2 cellular contexts compared by ENCODE assay signal in the genomic region with DNA sequence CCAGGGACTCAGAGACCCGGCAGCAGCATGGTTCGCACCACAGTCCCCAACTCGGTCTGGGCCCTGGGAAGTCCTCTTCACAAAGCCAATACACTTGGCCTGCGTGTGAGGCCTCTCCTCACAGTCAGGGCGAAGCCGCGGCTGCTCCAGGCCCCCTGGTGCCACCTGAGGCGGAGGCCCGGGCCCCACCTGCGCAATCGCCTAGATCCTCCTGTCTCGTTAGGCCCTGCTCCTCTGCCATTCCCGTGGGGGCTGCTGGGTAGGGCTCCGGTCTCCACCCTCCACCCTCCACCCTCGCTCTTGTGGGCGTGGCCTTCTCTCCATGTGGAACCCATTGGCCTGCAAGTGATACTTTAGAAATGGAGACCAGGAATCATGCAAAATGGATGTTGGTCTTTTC.
TF ChIP-seq lines count a peak whose summit lies in the region.

No MANE protein-coding gene starts in this region.

TF ChIP-seq in IMR-90, 13 proteins besides CTCF, POLR2A, EP300 and RAD21:
- TF ChIP-seq FOS (IDR thresholded peaks at IDR 0.05; ENCODE audit: low read depth, low read length) (no peak), MXI1 (IDR thresholded peaks at IDR 0.05; ENCODE audit: borderline replicate concordance, low read depth, low read length) (no peak), CHD1 (IDR thresholded peaks at IDR 0.05; ENCODE audit: low read depth, low read length) (no peak), MAFK (IDR thresholded peaks at IDR 0.05; ENCODE audit: low read depth, low read length) (no peak), SMC3 (IDR thresholded peaks at IDR 0.05; ENCODE audit: low read depth, low read length) (no peak), CEBPB (IDR thresholded peaks at IDR 0.05; ENCODE audit: low read depth, low read length) (no peak), RFX5 (IDR thresholded peaks at IDR 0.05; ENCODE audit: low read depth, low read length) (no peak), RCOR1 (IDR thresholded peaks at IDR 0.05; ENCODE audit: insufficient replicate concordance, low read length) (no peak), NFE2L2 (IDR thresholded peaks at IDR 0.05; ENCODE audit: low read depth, low read length) (no peak), BHLHE40 (IDR thresholded peaks at IDR 0.05; ENCODE audit: low read depth, low read length) (no peak), MAZ (IDR thresholded peaks at IDR 0.05; ENCODE audit: borderline replicate concordance, low read depth, low read length) (no peak)
- TF ChIP-seq, protein P1, sequence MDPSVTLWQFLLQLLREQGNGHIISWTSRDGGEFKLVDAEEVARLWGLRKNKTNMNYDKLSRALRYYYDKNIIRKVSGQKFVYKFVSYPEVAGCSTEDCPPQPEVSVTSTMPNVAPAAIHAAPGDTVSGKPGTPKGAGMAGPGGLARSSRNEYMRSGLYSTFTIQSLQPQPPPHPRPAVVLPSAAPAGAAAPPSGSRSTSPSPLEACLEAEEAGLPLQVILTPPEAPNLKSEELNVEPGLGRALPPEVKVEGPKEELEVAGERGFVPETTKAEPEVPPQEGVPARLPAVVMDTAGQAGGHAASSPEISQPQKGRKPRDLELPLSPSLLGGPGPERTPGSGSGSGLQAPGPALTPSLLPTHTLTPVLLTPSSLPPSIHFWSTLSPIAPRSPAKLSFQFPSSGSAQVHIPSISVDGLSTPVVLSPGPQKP (IDR thresholded peaks at IDR 0.05; ENCODE audit: borderline replicate concordance, low read depth, low read length) = no peak
- TF ChIP-seq, protein P2, sequence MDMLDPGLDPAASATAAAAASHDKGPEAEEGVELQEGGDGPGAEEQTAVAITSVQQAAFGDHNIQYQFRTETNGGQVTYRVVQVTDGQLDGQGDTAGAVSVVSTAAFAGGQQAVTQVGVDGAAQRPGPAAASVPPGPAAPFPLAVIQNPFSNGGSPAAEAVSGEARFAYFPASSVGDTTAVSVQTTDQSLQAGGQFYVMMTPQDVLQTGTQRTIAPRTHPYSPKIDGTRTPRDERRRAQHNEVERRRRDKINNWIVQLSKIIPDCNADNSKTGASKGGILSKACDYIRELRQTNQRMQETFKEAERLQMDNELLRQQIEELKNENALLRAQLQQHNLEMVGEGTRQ (IDR thresholded peaks at IDR 0.05; ENCODE audit: low read depth, low read length) = no peak

TF ChIP-seq in SK-N-SH treated with all-trans-retinoic acid at 6 μM for 48 hours, 23 proteins besides CTCF, POLR2A, EP300 and RAD21:
- TF ChIP-seq TOX (CRISPR knock-in tag; IDR thresholded peaks at IDR 0.05; ENCODE audit: borderline replicate concordance) = no peak
- TF ChIP-seq ZNF8 (CRISPR knock-in tag; IDR thresholded peaks at IDR 0.05) = no peak
- TF ChIP-seq, protein P3, sequence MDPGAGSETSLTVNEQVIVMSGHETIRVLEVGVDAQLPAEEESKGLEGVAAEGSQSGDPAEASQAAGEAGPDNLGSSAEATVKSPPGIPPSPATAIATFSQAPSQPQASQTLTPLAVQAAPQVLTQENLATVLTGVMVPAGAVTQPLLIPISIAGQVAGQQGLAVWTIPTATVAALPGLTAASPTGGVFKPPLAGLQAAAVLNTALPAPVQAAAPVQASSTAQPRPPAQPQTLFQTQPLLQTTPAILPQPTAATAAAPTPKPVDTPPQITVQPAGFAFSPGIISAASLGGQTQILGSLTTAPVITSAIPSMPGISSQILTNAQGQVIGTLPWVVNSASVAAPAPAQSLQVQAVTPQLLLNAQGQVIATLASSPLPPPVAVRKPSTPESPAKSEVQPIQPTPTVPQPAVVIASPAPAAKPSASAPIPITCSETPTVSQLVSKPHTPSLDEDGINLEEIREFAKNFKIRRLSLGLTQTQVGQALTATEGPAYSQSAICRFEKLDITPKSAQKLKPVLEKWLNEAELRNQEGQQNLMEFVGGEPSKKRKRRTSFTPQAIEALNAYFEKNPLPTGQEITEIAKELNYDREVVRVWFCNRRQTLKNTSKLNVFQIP (CRISPR knock-in tag; IDR thresholded peaks at IDR 0.05; ENCODE audit: borderline replicate concordance, low read depth) = no peak
- TF ChIP-seq SNAI2 (CRISPR knock-in tag; IDR thresholded peaks at IDR 0.05) = no peak
- TF ChIP-seq ZFP3 (CRISPR knock-in tag; IDR thresholded peaks at IDR 0.05) = no peak
- no peak for TF ChIP-seq ARNTL (CRISPR knock-in tag; IDR thresholded peaks at IDR 0.05; ENCODE audit: borderline replicate concordance, low read depth)
